19 cellular contexts compared by ENCODE assay signal in the genomic region with DNA sequence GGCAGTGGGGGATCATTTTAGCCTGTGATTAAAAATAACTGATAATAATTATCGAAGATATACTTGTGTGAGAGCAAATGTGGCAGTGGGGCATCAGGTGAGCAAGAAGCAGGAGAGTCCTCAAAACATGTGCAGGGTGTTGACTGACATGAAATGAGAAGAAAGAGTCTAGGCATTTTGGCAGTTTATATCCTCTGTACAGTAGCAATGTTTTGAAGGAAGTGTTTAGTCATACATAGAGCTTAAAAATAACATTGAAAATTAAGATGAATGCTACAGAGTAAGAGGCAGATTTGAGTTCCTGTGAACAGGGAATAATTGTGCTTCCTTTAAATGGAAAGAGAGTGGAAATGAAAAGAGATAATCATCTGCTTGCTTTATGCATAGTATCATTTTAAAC. TPM values are rescaled to one million over a fixed set of nuclear protein-coding genes. Genes with fewer than 3 reads are reported as not detected.
"Had no signal": no experiment of that assay in that cellular context is flagged by ENCODE, and none has a peak within 500 bp of the region (broad histone marks: within the 10 kb centered on the region; RNA-seq: fewer than 3 reads in every experiment).

No MANE protein-coding gene starts in this region.

- H3K9me3 Mint-ChIP-seq: activated T-cell treated with anti-CD3 and anti-CD28 coated beads, Interleukin-2, amount 50 U/mL, for 24 hours; dendritic cell treated with granulocyte-macrophage colony-stimulating factor and Interleukin-4, amounts not matched to agents 40 ng/mL and 50 ng/mL, for 4 days; endodermal cell; naive thymus-derived CD8-positive, alpha-beta T cell had no signal

- DNase-seq: activated CD4-positive, alpha-beta T cell treated with anti-CD3 and anti-CD28 coated beads, Interleukin-2, amount 50 U/mL, for 48 hours; activated CD4-positive, CD25-positive, alpha-beta regulatory T cell treated with anti-CD3 and anti-CD28 coated beads, Interleukin-2, amount 50 U/mL, for 72 hours; activated CD8-positive, alpha-beta memory T cell treated with anti-CD3 and anti-CD28 coated beads, Interleukin-2, amount 10 ng/mL, durations not matched to agents 7 days and 5 days; activated naive CD4-positive, alpha-beta T cell; activated T-cell treated with anti-CD3 and anti-CD28 coated beads, Interleukin-2, amount 50 U/mL, for 24 hours; central memory CD4-positive, alpha-beta T cell; endodermal cell; left colon; mammary epithelial cell; mucosa of descending colon; naive thymus-derived CD8-positive, alpha-beta T cell; posterior cingulate gyrus; small intestine; thyroid gland had no signal

- ATAC-seq: activated CD8-positive, alpha-beta memory T cell treated with anti-CD3 and anti-CD28 coated beads, Interleukin-2, amount 10 ng/mL, durations not matched to agents 7 days and 5 days; left colon; mucosa of descending colon; naive thymus-derived CD8-positive, alpha-beta T cell had no signal

- H3K9me3 ChIP-seq: ascending aorta, esophagus muscularis mucosa, mucosa of descending colon, right atrium auricular region, thyroid gland had no signal

- FAIRE-seq: small intestine, urothelium cell line had no signal

- H3K27ac Mint-ChIP-seq: activated CD8-positive, alpha-beta memory T cell treated with anti-CD3 and anti-CD28 coated beads, Interleukin-2, amount 10 ng/mL, durations not matched to agents 7 days and 5 days; activated T-cell treated with anti-CD3 and anti-CD28 coated beads, Interleukin-2, amount 50 U/mL, for 24 hours; dendritic cell treated with granulocyte-macrophage colony-stimulating factor and Interleukin-4, amounts not matched to agents 40 ng/mL and 50 ng/mL, for 4 days; endodermal cell had no signal

- H3K27ac ChIP-seq: ascending aorta, esophagus muscularis mucosa, right atrium auricular region, thyroid gland had no signal

- H3K27me3 Mint-ChIP-seq: activated CD8-positive, alpha-beta memory T cell treated with anti-CD3 and anti-CD28 coated beads, Interleukin-2, amount 10 ng/mL, durations not matched to agents 7 days and 5 days; activated T-cell treated with anti-CD3 and anti-CD28 coated beads, Interleukin-2, amount 50 U/mL, for 24 hours; dendritic cell treated with granulocyte-macrophage colony-stimulating factor and Interleukin-4, amounts not matched to agents 40 ng/mL and 50 ng/mL, for 4 days; naive thymus-derived CD8-positive, alpha-beta T cell had no signal

- H3K4me3 ChIP-seq: ascending aorta, esophagus muscularis mucosa, mucosa of descending colon, right atrium auricular region, thyroid gland had no signal

- H3K4me1 ChIP-seq: ascending aorta, esophagus muscularis mucosa, right atrium auricular region, thyroid gland had no signal

- H3K27me3 ChIP-seq: ascending aorta, esophagus muscularis mucosa, right atrium auricular region, thyroid gland had no signal

- H3K4me3 Mint-ChIP-seq: activated CD8-positive, alpha-beta memory T cell treated with anti-CD3 and anti-CD28 coated beads, Interleukin-2, amount 10 ng/mL, durations not matched to agents 7 days and 5 days; activated T-cell treated with anti-CD3 and anti-CD28 coated beads, Interleukin-2, amount 50 U/mL, for 24 hours; dendritic cell treated with granulocyte-macrophage colony-stimulating factor and Interleukin-4, amounts not matched to agents 40 ng/mL and 50 ng/mL, for 4 days; endodermal cell; naive thymus-derived CD8-positive, alpha-beta T cell had no signal

RNA-seq across cellular contexts. Expression of a gene that starts 53.3 kb away (rescaled TPM):
- total RNA-seq: activated CD8-positive, alpha-beta memory T cell treated with anti-CD3 and anti-CD28 coated beads, Interleukin-2, amount 10 ng/mL, durations not matched to agents 7 days and 5 days; ascending aorta; endodermal cell; esophagus muscularis mucosa had no signal
- polyA plus RNA-seq: mammary epithelial cell; naive thymus-derived CD8-positive, alpha-beta T cell had no signal
